In genomic region chr1:94955767-94956632, GRCh38 we compare ENCODE assay signal across 11 cellular contexts. TPM values are rescaled to one million over a fixed set of nuclear protein-coding genes. Genes with fewer than 3 reads are reported as not detected.
DNase-seq lines count a peak whose midpoint lies in the region; ATAC-seq and TF ChIP-seq lines count a peak whose summit lies in the region.
"Had no signal": no experiment of that assay in that cellular context is flagged by ENCODE, and none has a peak within 500 bp of the region (broad histone marks: within the 10 kb centered on the region; RNA-seq: fewer than 3 reads in every experiment).

No MANE protein-coding gene starts in this region.

- no peak for DNase-seq in GM23338 (ENCODE audit: low spot score)
- peak; percentile 34 for DNase-seq in cerebellar cortex (ENCODE audit: low spot score)
- DNase-seq in right cardiac atrium, result peak; percentile 50 to 78 (median 75)
- DNase-seq in retina, result peak; percentile 14
- DNase-seq in activated naive CD4-positive, alpha-beta T cell treated with anti-CD3 and anti-CD28 coated beads, Interleukin-2, amount 50 U/mL, for 16 hours, result no peak
- no peak for DNase-seq in CD14-positive monocyte (ENCODE audit: low spot score)
- DNase-seq in activated CD4-positive, alpha-beta T cell treated with anti-CD3 and anti-CD28 coated beads for 1 hour, result no peak
- DNase-seq in stimulated activated CD4-positive, alpha-beta T cell treated with anti-CD3 and anti-CD28 coated beads, Interleukin-4, amount 100 ng/mL, for 24 hours, result no peak
- DNase-seq: effector memory CD4-positive, alpha-beta T cell; naive thymus-derived CD8-positive, alpha-beta T cell had no signal

- H3K4me2 ChIP-seq in GM23338, result no peak overlapping the region
- H3K4me2 ChIP-seq: BLaER1 had no signal

- intact Hi-C loops in right cardiac atrium (cut with DNase I), result no loop called here
- intact Hi-C loops in CD14-positive monocyte (cut with micrococcal nuclease), result no loop called here

- no peaks in the 10 kb centered on the region for H3K27me3 ChIP-seq in GM23338 (ENCODE audit: insufficient read depth)
- H3K27me3 ChIP-seq in right cardiac atrium (ENCODE audit: control insufficient read depth, insufficient read depth), result no peaks in the 10 kb centered on the region
- H3K27me3 ChIP-seq: BLaER1 had no signal

- no peak overlapping the region for H3K27ac ChIP-seq in GM23338 (ENCODE audit: low read depth)
- peak overlapping the region; percentile 89 for H3K27ac ChIP-seq in right cardiac atrium (ENCODE audit: low read length)
- H3K27ac ChIP-seq: BLaER1 had no signal

- H3K4me1 ChIP-seq in GM23338 (ENCODE audit: insufficient read depth) (peaks cover 12% of the 10 kb centered on the region), right cardiac atrium (ENCODE audit: control insufficient read depth, insufficient read depth, low read length) (no peaks in the 10 kb centered on the region)

- H3K9me2 ChIP-seq in GM23338 (ENCODE audit: insufficient read depth), result no peaks in the 10 kb centered on the region

- no peaks in the 10 kb centered on the region for H4K20me1 ChIP-seq in GM23338 (replicated peaks; ENCODE audit: insufficient read depth)
- H4K20me1 ChIP-seq: BLaER1 had no signal

- H3K27me3 Mint-ChIP-seq in GM23338 (ENCODE audit: insufficient read depth, low read depth, poor library complexity) (peaks cover 5% of the 10 kb centered on the region), CD14-positive monocyte (ENCODE audit: low read depth in 3 of 3) (peaks cover 0 to 2% (median 1%) of the 10 kb centered on the region in 3 donors)
- H3K27me3 Mint-ChIP-seq: naive thymus-derived CD8-positive, alpha-beta T cell had no signal

- H3K4me3 ChIP-seq in GM23338 (no peak overlapping the region), right cardiac atrium (ENCODE audit: low read length) (no peak overlapping the region)
- H3K4me3 ChIP-seq: BLaER1 had no signal

- WGBS in right cardiac atrium, result 25% methylated on average over 6 of the region's 6 CpGs

- no peak overlapping the region for H3K4me3 Mint-ChIP-seq in GM23338
- no peak overlapping the region for H3K4me3 Mint-ChIP-seq in CD14-positive monocyte
- H3K4me3 Mint-ChIP-seq: naive thymus-derived CD8-positive, alpha-beta T cell had no signal

- H3K9me3 Mint-ChIP-seq in GM23338 (no peaks in the 10 kb centered on the region), CD14-positive monocyte (peaks cover 0 to 4% (median 0%) of the 10 kb centered on the region in 7 donors)

- H3K9me3 ChIP-seq in right cardiac atrium (ENCODE audit: control insufficient read depth, low read length), result no peaks in the 10 kb centered on the region
- H3K9me3 ChIP-seq: BLaER1 had no signal

- no peaks in the 10 kb centered on the region for H3F3A ChIP-seq in GM23338 (replicated peaks; ENCODE audit: low read depth)

- TF ChIP-seq CTCF in GM23338 (conservative IDR thresholded peaks at IDR 0.05; ENCODE audit: low read depth in 2 of 2) (no peak), CD14-positive monocyte (IDR thresholded peaks at IDR 0.05) (no peak)

- H3K36me3 ChIP-seq in GM23338 (ENCODE audit: insufficient read depth), result no peaks in the 10 kb centered on the region
- H3K36me3 ChIP-seq: BLaER1 had no signal

- peaks cover 12% of the 10 kb centered on the region for H3K4me1 Mint-ChIP-seq in GM23338
- H3K4me1 Mint-ChIP-seq in CD14-positive monocyte, result peaks cover under 1% of the 10 kb centered on the region

- H3K27ac Mint-ChIP-seq in GM23338, result no peak overlapping the region
- H3K27ac Mint-ChIP-seq in CD14-positive monocyte, result no peak overlapping the region
- H3K27ac Mint-ChIP-seq: naive thymus-derived CD8-positive, alpha-beta T cell had no signal

- ATAC-seq in GM23338 (no peak), right cardiac atrium (peak; percentile 80 to 88)
- ATAC-seq: naive thymus-derived CD8-positive, alpha-beta T cell had no signal

- H3K36me3 Mint-ChIP-seq in GM23338 (ENCODE audit: low read depth) (no peaks in the 10 kb centered on the region; the same call in 2 of the 3 replicates), CD14-positive monocyte (no peaks in the 10 kb centered on the region)
- H3K36me3 Mint-ChIP-seq: naive thymus-derived CD8-positive, alpha-beta T cell had no signal

- peak overlapping the region; percentile 32; the same call in 1 of the 2 replicates for H2AFZ ChIP-seq in GM23338

- H3K79me2 ChIP-seq in GM23338 (replicated peaks; ENCODE audit: insufficient read depth), result no peaks in the 10 kb centered on the region

TF ChIP-seq in GM23338, 12 proteins besides CTCF, POLR2A, EP300 and RAD21:
- no peak for TF ChIP-seq ZNF114 (CRISPR knock-in tag; IDR thresholded peaks at IDR 0.05)
- no peak for TF ChIP-seq ETS1 (IDR thresholded peaks at IDR 0.05)
- no peak for TF ChIP-seq ZNF331 (CRISPR knock-in tag; IDR thresholded peaks at IDR 0.05; ENCODE audit: low read depth)
- no peak for TF ChIP-seq POLR2AphosphoS5 (IDR thresholded peaks at IDR 0.05; ENCODE audit: low read depth)
- no peak for TF ChIP-seq STAT1 (IDR thresholded peaks at IDR 0.05; ENCODE audit: unreplicated experiment)
- no peak for TF ChIP-seq ZNF462 (CRISPR knock-in tag; IDR thresholded peaks at IDR 0.05)
- no peak for TF ChIP-seq CREB1 (CRISPR knock-in tag; IDR thresholded peaks at IDR 0.05; ENCODE audit: low read depth)
- TF ChIP-seq JUNB (IDR thresholded peaks at IDR 0.05; ENCODE audit: unreplicated experiment), result no peak

RNA-seq across cellular contexts. Expression of gene CNN3, which starts 29.1 kb away (rescaled TPM):
- total RNA-seq in GM23338 (2014; rRNA removed; shearing (Covaris generic)), result 220 and 247 TPM in 2 replicates
- polyA plus RNA-seq in GM23338 (2016; fragmentation: Nextera tagmentation; extraction: Ambion mirVana) (270 and 312 TPM in 2 replicates), right cardiac atrium (61.2 TPM), CD14-positive monocyte (under 1 TPM; 0.08 TPM)
- 100 to 1,000 TPM; 105 to 162 (median 112) TPM for total RNA-seq in right cardiac atrium

Comparison
In these comparisons a context has a peak if more than half of its experiments do, and no peak if none do; other contexts are left out.
1. DNase-seq: peak in cerebellar cortex (single experiment), right cardiac atrium (3 of 3) and retina (single experiment); none in GM23338 (single experiment), activated naive CD4-positive, alpha-beta T cell treated with anti-CD3 and anti-CD28 coated beads, Interleukin-2, amount 50 U/mL, for 16 hours (single experiment), CD14-positive monocyte (single experiment), activated CD4-positive, alpha-beta T cell treated with anti-CD3 and anti-CD28 coated beads for 1 hour (single experiment) and stimulated activated CD4-positive, alpha-beta T cell treated with anti-CD3 and anti-CD28 coated beads, Interleukin-4, amount 100 ng/mL, for 24 hours (single experiment).
2. RNA of gene CNN3, which starts 29.1 kb away (polyA plus RNA-seq): 270 to 312 TPM in GM23338 and 61.2 TPM in right cardiac atrium (single experiment); 0.08 TPM in CD14-positive monocyte; every median in the first group is over 10 times any median in the second.